In genomic region chr17:34872640-34873039, GRCh38 we compare ENCODE assay signal across 6 cellular contexts.
"Had no signal": no experiment of that assay in that cellular context is flagged by ENCODE, and none has a peak within 500 bp of the region (broad histone marks: within the 10 kb centered on the region; RNA-seq: fewer than 3 reads in every experiment).

No MANE protein-coding gene starts in this region.

- H3K4me3 ChIP-seq: GM23338 had no signal

- DNase-seq: H9, HCEC 1CT, HFFc6, KBM-7 had no signal

- H3K27ac ChIP-seq: HL-60 had no signal
